ENCODE assay signal across 8 cellular contexts in genomic region chr16:58733248-58733670, GRCh38. TPM values are rescaled to one million over a fixed set of nuclear protein-coding genes. Genes with fewer than 3 reads are reported as not detected.
DNase-seq lines count a peak whose midpoint lies in the region; ATAC-seq and TF ChIP-seq lines count a peak whose summit lies in the region.

No MANE protein-coding gene starts in this region.

- H3K36me3 Mint-ChIP-seq in activated B cell treated with CpG ODN at 0.5 μM for 24 hours (ENCODE audit: low read depth), result peaks cover 9% of the 10 kb centered on the region

- H3K4me3 Mint-ChIP-seq in activated B cell treated with CpG ODN at 0.5 μM for 24 hours, result peak overlapping the region; percentile 98

- H3K27me3 Mint-ChIP-seq in activated B cell treated with CpG ODN at 0.5 μM for 24 hours, result no peaks in the 10 kb centered on the region

- POLR2A ChIA-PET in activated B cell treated with CpG ODN at 0.5 μM for 24 hours (lab: Charles Lee), result interaction anchor here (1.6 kb wide), 1 partner anchor 48 kb away, joined by 5 read pairs; the partner anchor contains the start of gene SLC38A7

- peak overlapping the region; percentile 65 for H3K4me3 ChIP-seq in parathyroid adenoma (ENCODE audit: low read depth, low read length)

- H3K36me3 ChIP-seq in parathyroid adenoma (ENCODE audit: control insufficient read depth, insufficient read depth, low read length), result no peaks in the 10 kb centered on the region

- peak overlapping the region; percentile 67 for H3K27ac ChIP-seq in parathyroid adenoma

- no peaks in the 10 kb centered on the region for H3K9me3 Mint-ChIP-seq in activated B cell treated with CpG ODN at 0.5 μM for 24 hours

- peak overlapping the region; percentile 57 for H3K9ac ChIP-seq in parathyroid adenoma

- H3K27me3 ChIP-seq in parathyroid adenoma (ENCODE audit: control insufficient read depth, insufficient read depth, low read length), result no peaks in the 10 kb centered on the region

- ATAC-seq in activated B cell treated with CpG ODN at 0.5 μM for 24 hours (ENCODE audit: low read depth) (no peak), GM19397 (IDR thresholded peaks at IDR 0.05; ENCODE audit: unreplicated experiment) (no peak), HG03460 (IDR thresholded peaks at IDR 0.05; ENCODE audit: unreplicated experiment) (no peak)

- peak overlapping the region; percentile 62 for H3K27ac Mint-ChIP-seq in activated B cell treated with CpG ODN at 0.5 μM for 24 hours

- TF ChIP-seq CTCF in activated B cell treated with CpG ODN at 0.5 μM for 24 hours (IDR thresholded peaks at IDR 0.05), result no peak
- TF ChIP-seq CTCF in parathyroid adenoma (IDR thresholded peaks at IDR 0.05), result no peak

- H3K9me3 ChIP-seq in parathyroid adenoma (ENCODE audit: control insufficient read depth, low read length), result no peaks in the 10 kb centered on the region

- intact Hi-C loops in activated B cell treated with CpG ODN at 0.5 μM for 24 hours (cut with micrococcal nuclease), result loop anchor here (1.0 to 5.0 kb wide), 3 partner anchors 23 to 1286 kb away; partner anchors contain the start of genes CIAPIN1, COQ9 and SETD6

- CTCF ChIA-PET in activated B cell treated with CpG ODN at 0.5 μM for 24 hours (lab: Charles Lee), result interaction anchor here (0.7 to 1.4 kb wide), 2 partner anchors 9 to 221 kb away, joined by 3 read pairs; no protein-coding TSS in a partner anchor

- peaks cover 36% of the 10 kb centered on the region for H3K4me1 Mint-ChIP-seq in activated B cell treated with CpG ODN at 0.5 μM for 24 hours

- peak overlapping the region; percentile 84 for H2AFZ ChIP-seq in parathyroid adenoma

- DNase-seq in SKM-1 treated with dmso at 0.1 percent for 144 hours (lab: John Stamatoyannopoulos, UW; ENCODE audit: unreplicated experiment), result peak; percentile 7
- DNase-seq in SKM-1 (lab: John Stamatoyannopoulos, UW; ENCODE audit: unreplicated experiment), result no peak
- DNase-seq in activated B cell treated with CpG ODN at 0.5 μM for 24 hours, result no peak
- peak; percentile 0 for DNase-seq in glomerular visceral epithelial cell (ENCODE audit: extremely low spot score)
- DNase-seq in NCI-H187 treated with DMSO at 0.1 percent for 48 hours (lab: John Stamatoyannopoulos, UW), result no peak

- peak overlapping the region; percentile 67 for H3K4me2 ChIP-seq in parathyroid adenoma (ENCODE audit: low read length)

- H3K4me1 ChIP-seq in parathyroid adenoma, result peaks cover 8% of the 10 kb centered on the region

- peaks cover 43% of the 10 kb centered on the region for H3K79me2 ChIP-seq in parathyroid adenoma

RNA-seq across cellular contexts. Expression of gene GOT2, which starts 0.9 kb away (rescaled TPM):
- total RNA-seq in activated B cell treated with CpG ODN at 0.5 μM for 24 hours, result 53.6 and 59.2 TPM in 2 replicates

RNA-seq across cellular contexts. Expression of gene SLC38A7, which starts 48.7 kb away (rescaled TPM):
- total RNA-seq in activated B cell treated with CpG ODN at 0.5 μM for 24 hours, result 14.5 and 18.8 TPM in 2 replicates

Comparison
In these comparisons a context has a peak if more than half of its experiments do, and no peak if none do; other contexts are left out.
1. DNase-seq: peak in SKM-1 treated with dmso at 0.1 percent for 144 hours (single experiment) and glomerular visceral epithelial cell (single experiment); none in SKM-1 (single experiment), activated B cell treated with CpG ODN at 0.5 μM for 24 hours (single experiment) and NCI-H187 treated with DMSO at 0.1 percent for 48 hours (single experiment).